8 cellular contexts compared by ENCODE assay signal in genomic region chr6:49462071-49462470, GRCh38. TPM values are rescaled to one million over a fixed set of nuclear protein-coding genes. Genes with fewer than 3 reads are reported as not detected.
DNase-seq lines count a peak whose midpoint lies in the region; ATAC-seq and TF ChIP-seq lines count a peak whose summit lies in the region.
"Had no signal": no experiment of that assay in that cellular context is flagged by ENCODE, and none has a peak within 500 bp of the region (broad histone marks: within the 10 kb centered on the region; RNA-seq: fewer than 3 reads in every experiment).

No MANE protein-coding gene starts in this region.

- H3K4me1 ChIP-seq in HCT116 (ENCODE audit: control insufficient read depth in 1 of 2, insufficient read depth in 2 of 2, low read length in 2 of 2): peaks cover 3 to 14% of the 10 kb centered on the region in 2 experiments; a peak in 2 of 4 replicates
- H3K4me1 ChIP-seq in right cardiac atrium (ENCODE audit: control insufficient read depth, insufficient read depth, low read length): no peaks in the 10 kb centered on the region
- H3K4me1 ChIP-seq in spleen: peaks cover 17 to 82% (median 49%) of the 10 kb centered on the region in 6 donors

- WGBS in right cardiac atrium: 32% methylated on average over 3 of the region's 3 CpGs
- WGBS in spleen, 5 donors: 27 to 50% (median 38%) methylated on average over 3 of the region's 3 CpGs

- no peak overlapping the region for H3K27ac ChIP-seq in HCT116 (ENCODE audit: low read depth, low read length)
- H3K27ac ChIP-seq in right cardiac atrium (ENCODE audit: low read length): no peak overlapping the region
- H3K27ac ChIP-seq in spleen: peak overlapping the region in 1 of 8 donors; percentile 89

- H3K9me3 ChIP-seq in HCT116 (ENCODE audit: control insufficient read depth in 1 of 2, insufficient read depth in 1 of 2, low read depth in 1 of 2, low read length in 2 of 2) (no peaks in the 10 kb centered on the region), right cardiac atrium (ENCODE audit: control insufficient read depth, low read length) (no peaks in the 10 kb centered on the region), spleen (no peaks in the 10 kb centered on the region)

- ATAC-seq in HCT116 (no peak), right cardiac atrium (no peak), GM18858 (IDR thresholded peaks at IDR 0.05; ENCODE audit: unreplicated experiment) (no peak)

- TF ChIP-seq CTCF in HCT116 (IDR thresholded peaks at IDR 0.05 in 2 of 3, conservative IDR thresholded peaks at IDR 0.05 in 1 of 3; ENCODE audit: borderline replicate concordance in 1 of 3, insufficient read depth in 1 of 3, low read depth in 2 of 3, low read length in 2 of 3) (no peak), spleen (IDR thresholded peaks at IDR 0.05 in 8 of 11, conservative IDR thresholded peaks at IDR 0.05 in 3 of 11) (no peak)

- no peaks in the 10 kb centered on the region for H3K9me2 ChIP-seq in HCT116 (ENCODE audit: insufficient read depth)

- H3K27me3 Mint-ChIP-seq in T-helper 2 cell treated with Interferon-gamma antibody and Interleukin-4, amounts not matched to agents 5 μg/mL and 100 μg/mL, for 36 hours (ENCODE audit: low read depth): no peaks in the 10 kb centered on the region

- no peak for TF ChIP-seq POLR2A in HCT116 (IDR thresholded peaks at IDR 0.05; ENCODE audit: borderline replicate concordance, extremely low read depth, insufficient read depth, insufficient read length)
- no peak for TF ChIP-seq POLR2A in spleen (IDR thresholded peaks at IDR 0.05)

- H3K79me2 ChIP-seq in HCT116 (ENCODE audit: insufficient read depth, low read length): peaks cover 38% of the 10 kb centered on the region

- intact Hi-C loops in HCT116 (cut with micrococcal nuclease): no loop called here
- intact Hi-C loops in right cardiac atrium (cut with DNase I): no loop called here
- intact Hi-C loops in spleen (cut with DNase I; ENCODE audit: low total_unique reads): no loop called here

- no peak for DNase-seq in HCT116 (ENCODE audit: low read depth, low spot score)
- no peak for DNase-seq in T-helper 2 cell treated with Interferon-gamma antibody and Interleukin-4, amounts not matched to agents 5 μg/mL and 100 μg/mL, for 36 hours (ENCODE audit: low spot score)
- DNase-seq in right cardiac atrium: no peak
- no peak for DNase-seq in spleen
- no peak for DNase-seq in NCI-H2081 (lab: John Stamatoyannopoulos, UW)
- DNase-seq in activated gamma-delta T cell (lab: John Stamatoyannopoulos, UW): no peak
- DNase-seq: NCI-H524 treated with DMSO at 0.1 percent for 48 hours had no signal

- H4K20me1 ChIP-seq in HCT116 (ENCODE audit: insufficient read depth): no peaks in the 10 kb centered on the region

- RAD21 ChIA-PET in HCT116 (lab: Charles Lee; ENCODE audit: low non-redundant PET in 1 of 2, low total read pairs in 2 of 2, uncharacterized antibody in 2 of 2, unreplicated experiment in 2 of 2): no interaction called here

- POLR2A ChIA-PET in HCT116 (lab: Charles Lee): no interaction called here

- no peaks in the 10 kb centered on the region for H3K9me3 Mint-ChIP-seq in T-helper 2 cell treated with Interferon-gamma antibody and Interleukin-4, amounts not matched to agents 5 μg/mL and 100 μg/mL, for 36 hours

- H3K36me3 ChIP-seq in HCT116 (ENCODE audit: control insufficient read depth in 1 of 2, insufficient read depth in 2 of 2, low read length in 2 of 2) (no peaks in the 10 kb centered on the region), spleen (peaks cover 0 to 22% (median 9%) of the 10 kb centered on the region in 6 donors)

- BruUV-seq in HCT116 (replicated peaks; lab: Mats Ljungman, UMichigan): no TSS peak

- H3K9ac ChIP-seq in HCT116 (ENCODE audit: low read length): peak overlapping the region; percentile 74

- H3K27me3 ChIP-seq in HCT116 (ENCODE audit: insufficient read depth, low read length): no peaks in the 10 kb centered on the region
- no peaks in the 10 kb centered on the region for H3K27me3 ChIP-seq in right cardiac atrium (ENCODE audit: control insufficient read depth, insufficient read depth)
- H3K27me3 ChIP-seq in spleen (replicated peaks in 1 of 7): no peaks in the 10 kb centered on the region

- peaks cover 41% of the 10 kb centered on the region for H3K4me1 Mint-ChIP-seq in T-helper 2 cell treated with Interferon-gamma antibody and Interleukin-4, amounts not matched to agents 5 μg/mL and 100 μg/mL, for 36 hours (ENCODE audit: low read depth)

- H3K4me2 ChIP-seq in HCT116 (ENCODE audit: low read length): peak overlapping the region; percentile 87

- CTCF ChIA-PET in HCT116 (lab: Charles Lee): no interaction called here

- H3K4me3 Mint-ChIP-seq in T-helper 2 cell treated with Interferon-gamma antibody and Interleukin-4, amounts not matched to agents 5 μg/mL and 100 μg/mL, for 36 hours: peak overlapping the region; percentile 99

- no peak overlapping the region for H2AFZ ChIP-seq in HCT116 (ENCODE audit: low read depth, low read length, poor library complexity, severe bottlenecking)

- no peak for TF ChIP-seq RAD21 in HCT116 (IDR thresholded peaks at IDR 0.05; ENCODE audit: low read depth)

- peaks cover 13% of the 10 kb centered on the region for H3K36me3 Mint-ChIP-seq in T-helper 2 cell treated with Interferon-gamma antibody and Interleukin-4, amounts not matched to agents 5 μg/mL and 100 μg/mL, for 36 hours (ENCODE audit: low read depth)

- peak overlapping the region; percentile 99 for H3K27ac Mint-ChIP-seq in T-helper 2 cell treated with Interferon-gamma antibody and Interleukin-4, amounts not matched to agents 5 μg/mL and 100 μg/mL, for 36 hours

- H3K4me3 ChIP-seq in HCT116 (replicated peaks in 1 of 2; ENCODE audit: low read depth in 1 of 2, low read length in 2 of 2): peak overlapping the region; percentile 76 to 97
- H3K4me3 ChIP-seq in right cardiac atrium (ENCODE audit: low read length): peak overlapping the region; percentile 89
- H3K4me3 ChIP-seq in spleen: peak overlapping the region; percentile 53 to 92 (median 74)

TF ChIP-seq in HCT116, 20 proteins besides CTCF, POLR2A, EP300 and RAD21 (continues in another document):
- TF ChIP-seq POLR2AphosphoS5 (IDR thresholded peaks at IDR 0.05; ENCODE audit: low read depth, low read length) (no peak), ZFX (IDR thresholded peaks at IDR 0.05) (no peak), SIN3A (IDR thresholded peaks at IDR 0.05; ENCODE audit: low read depth) (no peak), EGR1 (IDR thresholded peaks at IDR 0.05; ENCODE audit: low read depth) (no peak), CEBPB (IDR thresholded peaks at IDR 0.05; ENCODE audit: low read depth) (no peak), EZH2 (IDR thresholded peaks at IDR 0.05) (no peak), EZH2phosphoT487 (IDR thresholded peaks at IDR 0.05; ENCODE audit: borderline replicate concordance) (no peak), FOSL1 (IDR thresholded peaks at IDR 0.05; ENCODE audit: low read depth) (no peak), SP1 (IDR thresholded peaks at IDR 0.05; ENCODE audit: low read depth) (no peak), TCF7L2 (IDR thresholded peaks at IDR 0.05; ENCODE audit: borderline replicate concordance, extremely low read depth, insufficient read depth, insufficient read length) (no peak), SRF (IDR thresholded peaks at IDR 0.05; ENCODE audit: low read depth) (no peak), YY1 (IDR thresholded peaks at IDR 0.05; ENCODE audit: extremely low read depth, insufficient replicate concordance, low read depth, low read length) (no peak)
- TF ChIP-seq, protein P1, sequence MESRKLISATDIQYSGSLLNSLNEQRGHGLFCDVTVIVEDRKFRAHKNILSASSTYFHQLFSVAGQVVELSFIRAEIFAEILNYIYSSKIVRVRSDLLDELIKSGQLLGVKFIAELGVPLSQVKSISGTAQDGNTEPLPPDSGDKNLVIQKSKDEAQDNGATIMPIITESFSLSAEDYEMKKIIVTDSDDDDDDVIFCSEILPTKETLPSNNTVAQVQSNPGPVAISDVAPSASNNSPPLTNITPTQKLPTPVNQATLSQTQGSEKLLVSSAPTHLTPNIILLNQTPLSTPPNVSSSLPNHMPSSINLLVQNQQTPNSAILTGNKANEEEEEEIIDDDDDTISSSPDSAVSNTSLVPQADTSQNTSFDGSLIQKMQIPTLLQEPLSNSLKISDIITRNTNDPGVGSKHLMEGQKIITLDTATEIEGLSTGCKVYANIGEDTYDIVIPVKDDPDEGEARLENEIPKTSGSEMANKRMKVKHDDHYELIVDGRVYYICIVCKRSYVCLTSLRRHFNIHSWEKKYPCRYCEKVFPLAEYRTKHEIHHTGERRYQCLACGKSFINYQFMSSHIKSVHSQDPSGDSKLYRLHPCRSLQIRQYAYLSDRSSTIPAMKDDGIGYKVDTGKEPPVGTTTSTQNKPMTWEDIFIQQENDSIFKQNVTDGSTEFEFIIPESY (IDR thresholded peaks at IDR 0.05; ENCODE audit: extremely low read depth, insufficient replicate concordance, low read length): no peak
- TF ChIP-seq, protein P2, sequence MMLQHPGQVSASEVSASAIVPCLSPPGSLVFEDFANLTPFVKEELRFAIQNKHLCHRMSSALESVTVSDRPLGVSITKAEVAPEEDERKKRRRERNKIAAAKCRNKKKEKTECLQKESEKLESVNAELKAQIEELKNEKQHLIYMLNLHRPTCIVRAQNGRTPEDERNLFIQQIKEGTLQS (IDR thresholded peaks at IDR 0.05): no peak
- TF ChIP-seq, protein P3, sequence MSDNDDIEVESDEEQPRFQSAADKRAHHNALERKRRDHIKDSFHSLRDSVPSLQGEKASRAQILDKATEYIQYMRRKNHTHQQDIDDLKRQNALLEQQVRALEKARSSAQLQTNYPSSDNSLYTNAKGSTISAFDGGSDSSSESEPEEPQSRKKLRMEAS (IDR thresholded peaks at IDR 0.05): no peak

RNA-seq across cellular contexts. Expression of gene MMUT, which starts 1.0 kb away (rescaled TPM):
- total RNA-seq in HCT116 (2021; ENCODE audit: unreplicated experiment): 12.4 TPM
- polyA plus RNA-seq in HCT116 (2012): 6.0 and 7.5 TPM in 2 replicates
- total RNA-seq in right cardiac atrium: 10 to 100 TPM; 25.8 to 34.3 (median 28.3) TPM
- 19.8 TPM for polyA plus RNA-seq in right cardiac atrium
- 10 to 100 TPM in 5 of 7 donors, 1 to 10 TPM in 2; 9.5 to 16.6 (median 13.4) TPM for total RNA-seq in spleen
- polyA plus RNA-seq in spleen: 1 to 10 TPM; 6.2 to 7.4 (median 6.5) TPM

RNA-seq across cellular contexts. Expression of gene CENPQ, which starts 1.1 kb away (rescaled TPM):
- total RNA-seq in HCT116 (2021; ENCODE audit: unreplicated experiment): 11.3 TPM
- polyA plus RNA-seq in HCT116 (2012): 2.3 and 3.0 TPM in 2 replicates
- total RNA-seq in right cardiac atrium: 1 to 10 TPM; 4.1 to 8.3 (median 6.4) TPM
- 6.5 TPM for polyA plus RNA-seq in right cardiac atrium
- total RNA-seq in spleen: 1 to 10 TPM; 3.8 to 8.4 (median 5.3) TPM
- polyA plus RNA-seq in spleen: 1 to 10 TPM; 4.9 to 9.6 (median 7.5) TPM

RNA-seq across cellular contexts. Expression of gene GLYATL3, which starts 37.7 kb away (rescaled TPM):
- not detected for total RNA-seq in HCT116 (2021; ENCODE audit: unreplicated experiment)
- not detected in 2 replicates for polyA plus RNA-seq in HCT116 (2012)
- total RNA-seq in right cardiac atrium: not detected
- not detected for polyA plus RNA-seq in right cardiac atrium
- not detected for total RNA-seq in spleen
- not detected for polyA plus RNA-seq in spleen
